In the genomic region with DNA sequence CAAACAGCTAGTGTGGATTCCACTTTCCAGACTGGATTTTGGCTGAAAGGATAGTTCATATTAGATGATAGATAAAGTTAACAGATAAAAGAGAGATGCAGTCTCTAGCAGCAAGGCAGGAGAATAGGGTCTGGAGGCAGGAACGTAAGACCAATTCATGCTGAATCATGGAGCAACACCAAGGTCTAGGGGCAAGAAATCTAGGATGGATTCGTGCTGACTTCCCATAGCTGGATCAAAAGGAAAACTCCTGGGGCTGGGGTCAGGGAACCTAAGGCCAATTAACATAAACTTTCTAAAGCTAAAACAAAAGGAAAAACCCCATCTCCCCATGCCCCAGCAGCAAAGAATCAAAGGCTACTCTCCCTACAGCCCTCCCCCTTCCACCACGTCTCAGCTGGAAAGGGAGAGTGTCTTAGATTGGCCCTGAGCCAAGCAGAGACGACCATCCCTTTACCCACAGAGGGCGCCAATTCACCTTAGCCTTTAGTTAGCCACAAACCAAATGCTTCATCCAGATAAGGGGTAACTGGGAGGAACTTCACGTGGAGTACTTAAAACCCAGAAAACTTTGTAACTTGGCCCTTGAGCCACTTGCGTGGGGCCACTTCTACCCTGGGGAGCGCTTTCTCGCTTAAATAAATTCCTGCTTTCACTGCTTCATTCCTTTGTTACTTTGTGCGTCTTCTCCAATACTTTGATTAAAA, we compare ENCODE assay signal across 8 cellular contexts.
DNase-seq lines count a peak whose midpoint lies in the region; ATAC-seq and TF ChIP-seq lines count a peak whose summit lies in the region.

No MANE protein-coding gene starts in this region.

- H3K79me2 ChIP-seq in SU-DHL-6 (ENCODE audit: insufficient read depth, low read length): no peaks in the 10 kb centered on the region

- no peak for ATAC-seq in HG02840 (IDR thresholded peaks at IDR 0.05; ENCODE audit: low FRiP score, unreplicated experiment)

- DNase-seq in GM06990 (ENCODE audit: extremely low read depth, insufficient read length) (no peak), NCI-H1105 (lab: John Stamatoyannopoulos, UW) (peak; percentile 72), islet precursor cell (peak; percentile 85), kidney glomerular epithelial cell (lab: John Stamatoyannopoulos, UW) (no peak)
- DNase-seq in activated naive CD8-positive, alpha-beta T cell treated with anti-CD3 and anti-CD28 coated beads, Interleukin-2, amount 50 U/mL, for 16 hours (ENCODE audit: low read depth, low spot score): peak; percentile 60
- DNase-seq in stimulated activated CD4-positive, alpha-beta T cell treated with anti-CD3 and anti-CD28 coated beads, Interleukin-4, amount 100 ng/mL, for 48 hours (ENCODE audit: low read depth in 2 of 2): peak; percentile 41 to 55

- no peak overlapping the region for H3K4me3 ChIP-seq in GM06990 (replicated peaks; ENCODE audit: low read depth, low read length)
- no peak overlapping the region for H3K4me3 ChIP-seq in SU-DHL-6 (ENCODE audit: insufficient read depth, low read length, poor library complexity, severe bottlenecking)

- H3K36me3 ChIP-seq in GM06990 (ENCODE audit: control insufficient read depth, insufficient read depth, low read length): no peaks in the 10 kb centered on the region
- no peaks in the 10 kb centered on the region for H3K36me3 ChIP-seq in SU-DHL-6 (ENCODE audit: low read length)

- H3F3A ChIP-seq in SU-DHL-6 (ENCODE audit: insufficient read depth): no peaks in the 10 kb centered on the region

- H4K20me1 ChIP-seq in SU-DHL-6 (ENCODE audit: low read depth, low read length): no peaks in the 10 kb centered on the region

- no peak overlapping the region for H3K9ac ChIP-seq in SU-DHL-6 (ENCODE audit: low read length)

- H3K27me3 ChIP-seq in GM06990 (replicated peaks; ENCODE audit: control insufficient read depth, insufficient read depth, low read length) (no peaks in the 10 kb centered on the region), SU-DHL-6 (ENCODE audit: low read length) (no peaks in the 10 kb centered on the region)

- no peak overlapping the region for H3K27ac ChIP-seq in SU-DHL-6 (ENCODE audit: low read depth, low read length)

- H3K9me3 ChIP-seq in SU-DHL-6 (ENCODE audit: insufficient read depth, low read length): no peaks in the 10 kb centered on the region

- peak; percentile 72 for TF ChIP-seq CTCF in GM06990 (IDR thresholded peaks at IDR 0.05; ENCODE audit: insufficient read depth, low read length, poor library complexity, severe bottlenecking)
- peak; percentile 93 for TF ChIP-seq CTCF in SU-DHL-6 (IDR thresholded peaks at IDR 0.05; ENCODE audit: insufficient read depth, low read length, poor library complexity, severe bottlenecking)

- no peak overlapping the region for H3K4me2 ChIP-seq in SU-DHL-6 (ENCODE audit: low read depth, low read length, poor library complexity, severe bottlenecking)

- H2AFZ ChIP-seq in SU-DHL-6 (ENCODE audit: low read depth, low read length, severe bottlenecking): peak overlapping the region; percentile 45

- no peaks in the 10 kb centered on the region for H3K9me2 ChIP-seq in SU-DHL-6 (replicated peaks; ENCODE audit: insufficient read depth, low read length)

Comparison
In these comparisons a context has a peak if more than half of its experiments do, and no peak if none do; other contexts are left out.
1. DNase-seq: peak in NCI-H1105 (single experiment), activated naive CD8-positive, alpha-beta T cell treated with anti-CD3 and anti-CD28 coated beads, Interleukin-2, amount 50 U/mL, for 16 hours (single experiment), islet precursor cell (single experiment) and stimulated activated CD4-positive, alpha-beta T cell treated with anti-CD3 and anti-CD28 coated beads, Interleukin-4, amount 100 ng/mL, for 48 hours (2 of 2); none in GM06990 (single experiment) and kidney glomerular epithelial cell (single experiment).